In the genomic region with DNA sequence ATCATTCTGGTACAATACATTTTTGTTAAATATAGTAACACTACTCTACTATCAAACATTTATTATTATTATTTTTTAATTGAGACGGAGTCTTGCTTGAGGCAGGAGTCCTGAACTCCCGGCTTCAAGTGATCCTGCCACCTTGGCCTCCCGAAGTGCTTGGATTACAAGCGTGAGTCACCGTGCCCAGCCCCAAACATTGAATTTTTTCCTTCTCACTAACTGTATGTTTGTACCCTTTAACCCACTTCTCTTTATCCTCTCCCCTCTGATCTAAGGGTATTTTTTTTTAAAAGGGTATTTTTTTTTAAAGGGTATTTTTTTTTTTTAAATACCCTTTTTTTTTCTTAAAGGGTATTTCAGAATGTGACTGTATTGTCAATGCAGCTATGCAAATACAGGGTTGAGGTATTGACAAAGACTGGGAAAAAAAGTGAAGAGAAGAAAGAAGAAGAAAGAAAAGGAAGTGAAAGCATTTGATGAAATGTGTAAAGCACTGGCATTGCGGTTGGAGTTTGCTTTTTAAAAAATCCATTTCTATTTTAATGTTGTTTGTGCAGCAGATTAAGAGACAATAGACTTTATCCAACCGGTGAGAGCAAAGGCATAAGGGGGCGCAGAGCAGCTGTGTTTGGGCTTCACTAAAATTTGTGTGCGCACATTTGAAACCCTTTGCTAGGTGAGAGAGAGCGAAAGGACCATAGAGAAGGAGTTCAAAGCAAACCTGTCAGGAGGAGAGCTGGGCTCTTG, we compare ENCODE assay signal across 1 cellular context.
TF ChIP-seq lines count a peak whose summit lies in the region.

No MANE protein-coding gene starts in this region.

TF ChIP-seq in GM12878, 131 proteins besides CTCF, POLR2A, EP300 and RAD21 (continued from another document):
- TF ChIP-seq ATF2 (IDR thresholded peaks at IDR 0.05; ENCODE audit: low read length) (peak; percentile 75), BMI1 (IDR thresholded peaks at IDR 0.05; ENCODE audit: borderline replicate concordance) (peak; percentile 70), PKNOX1 (IDR thresholded peaks at IDR 0.05) (no peak; the same call in 1 of the 2 replicates), ZBTB40 (IDR thresholded peaks at IDR 0.05; ENCODE audit: borderline replicate concordance) (no peak; the same call in 1 of the 2 replicates), REST (IDR thresholded peaks at IDR 0.05; ENCODE audit: low read depth, low read length) (no peak), SREBF1 (IDR thresholded peaks at IDR 0.05; ENCODE audit: low read length) (peak; percentile 10; the same call in 1 of the 2 replicates), NKRF (conservative IDR thresholded peaks at IDR 0.05) (no peak), TARDBP (IDR thresholded peaks at IDR 0.05; ENCODE audit: borderline replicate concordance) (peak; percentile 24; the same call in 1 of the 2 replicates), CBX5 (IDR thresholded peaks at IDR 0.05; ENCODE audit: low read depth) (0 out of 2 replicates have a peak, but pooled peaks have one; percentile 49), RCOR1 (conservative IDR thresholded peaks at IDR 0.05; ENCODE audit: low read depth, low read length) (peak; percentile 87; the same call in 1 of the 2 replicates)
